12 cellular contexts compared by ENCODE assay signal in the genomic region with DNA sequence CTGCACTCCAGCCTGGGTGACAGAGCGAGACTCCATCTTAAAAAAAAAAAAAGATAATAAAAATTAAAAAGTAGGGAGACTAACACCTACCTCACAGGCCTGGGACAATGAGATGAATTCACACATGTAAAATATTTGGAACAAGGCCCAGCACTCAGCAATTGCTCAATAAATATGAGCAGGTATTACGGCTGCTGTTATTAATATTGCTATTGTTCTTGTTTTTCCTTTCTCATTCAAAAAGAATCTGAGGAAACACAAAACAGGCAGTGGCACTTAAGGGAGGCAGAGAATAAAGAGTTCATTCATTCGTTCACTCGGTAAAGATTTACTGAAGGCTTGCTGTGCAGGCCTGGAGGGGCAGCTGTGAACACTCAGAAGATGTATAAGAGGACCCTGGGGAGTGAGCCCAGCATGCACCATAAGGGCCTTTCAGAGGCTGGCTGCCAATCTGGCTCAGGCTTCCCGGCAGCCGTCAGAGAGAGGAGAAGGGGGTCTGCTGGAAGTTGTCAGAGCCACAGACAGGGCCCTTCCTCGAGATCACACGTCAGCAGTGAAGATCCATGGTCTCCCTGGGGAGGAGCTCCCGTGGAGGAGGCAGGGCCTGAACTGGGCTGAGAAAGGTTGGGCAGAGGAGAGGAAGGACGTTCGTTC. TPM values are rescaled to one million over a fixed set of nuclear protein-coding genes. Genes with fewer than 3 reads are reported as not detected.
DNase-seq lines count a peak whose midpoint lies in the region; TF ChIP-seq lines count a peak whose summit lies in the region.
"Had no signal": no experiment of that assay in that cellular context is flagged by ENCODE, and none has a peak within 500 bp of the region (broad histone marks: within the 10 kb centered on the region; RNA-seq: fewer than 3 reads in every experiment).

No MANE protein-coding gene starts in this region.

- TF ChIP-seq CTCF in cardiac fibroblast (IDR thresholded peaks at IDR 0.05; ENCODE audit: low read depth, low read length), result no peak
- no peak for TF ChIP-seq CTCF in progenitor cell of endocrine pancreas (IDR thresholded peaks at IDR 0.05; ENCODE audit: unreplicated experiment)
- no peak for TF ChIP-seq CTCF in osteocyte (IDR thresholded peaks at IDR 0.05)

- DNase-seq in NCI-H2107 treated with DMSO at 0.1 percent for 48 hours (lab: John Stamatoyannopoulos, UW; ENCODE audit: unreplicated experiment), result peak; percentile 64
- DNase-seq in NCI-H2107 (lab: John Stamatoyannopoulos, UW), result no peak
- DNase-seq in NCI-H1930 (lab: John Stamatoyannopoulos, UW), result peak; percentile 31 to 49
- peak; percentile 37 to 43 for DNase-seq in cardiac fibroblast (ENCODE audit: low read depth in 2 of 2)
- no peak for DNase-seq in progenitor cell of endocrine pancreas (ENCODE audit: low spot score, unreplicated experiment)
- no peak for DNase-seq in germinal center (ENCODE audit: low spot score)
- DNase-seq in NOMO-1 treated with DMSO at 0.1 percent for 48 hours (lab: John Stamatoyannopoulos, UW; ENCODE audit: unreplicated experiment), result no peak
- no peak for DNase-seq in osteocyte (ENCODE audit: extremely low spot score, unreplicated experiment)
- DNase-seq: activated CD8-positive, alpha-beta memory T cell treated with anti-CD3 and anti-CD28 coated beads, Interleukin-2, amount 50 U/mL, for 4 hours; effector memory CD8-positive, alpha-beta T cell; OCI-M1 had no signal

- no peaks in the 10 kb centered on the region for H3K36me3 Mint-ChIP-seq in progenitor cell of endocrine pancreas (ENCODE audit: insufficient read depth)
- no peaks in the 10 kb centered on the region for H3K36me3 Mint-ChIP-seq in osteocyte (ENCODE audit: unreplicated experiment)

- H3K4me3 Mint-ChIP-seq in progenitor cell of endocrine pancreas (ENCODE audit: low read depth) (no peak overlapping the region), osteocyte (ENCODE audit: unreplicated experiment) (no peak overlapping the region)
- H3K4me3 Mint-ChIP-seq: effector memory CD8-positive, alpha-beta T cell had no signal

- H3K27me3 Mint-ChIP-seq in progenitor cell of endocrine pancreas (peaks cover 8% of the 10 kb centered on the region), osteocyte (ENCODE audit: unreplicated experiment) (no peaks in the 10 kb centered on the region)
- H3K27me3 Mint-ChIP-seq: effector memory CD8-positive, alpha-beta T cell had no signal

- no peak overlapping the region for H3K4me3 ChIP-seq in cardiac fibroblast (replicated peaks in 1 of 2; ENCODE audit: low read depth in 2 of 2, low read length in 2 of 2)
- H3K4me3 ChIP-seq: thoracic aorta had no signal

- H3K9me3 Mint-ChIP-seq in progenitor cell of endocrine pancreas (ENCODE audit: low read depth) (peaks cover 3% of the 10 kb centered on the region), osteocyte (ENCODE audit: unreplicated experiment) (no peaks in the 10 kb centered on the region)
- H3K9me3 Mint-ChIP-seq: effector memory CD8-positive, alpha-beta T cell had no signal

- H3K4me1 Mint-ChIP-seq in progenitor cell of endocrine pancreas (ENCODE audit: low read depth) (peaks cover 17% of the 10 kb centered on the region), osteocyte (ENCODE audit: unreplicated experiment) (peaks cover 15% of the 10 kb centered on the region)

- H3K27ac Mint-ChIP-seq in progenitor cell of endocrine pancreas (peak overlapping the region; percentile 6), osteocyte (ENCODE audit: unreplicated experiment) (no peak overlapping the region)

RNA-seq across cellular contexts. Expression of a gene that starts 51.6 kb away (rescaled TPM):
- total RNA-seq in progenitor cell of endocrine pancreas (66.1 and 68.5 TPM in 2 replicates), osteocyte (40.5 and 41.1 TPM in 2 replicates)

Comparison
In these comparisons a context has a peak if more than half of its experiments do, and no peak if none do; other contexts are left out.
1. DNase-seq: peak in NCI-H2107 treated with DMSO at 0.1 percent for 48 hours (single experiment), NCI-H1930 (2 of 2) and cardiac fibroblast (2 of 2); none in NCI-H2107 (single experiment), progenitor cell of endocrine pancreas (single experiment), germinal center (single experiment), NOMO-1 treated with DMSO at 0.1 percent for 48 hours (single experiment) and osteocyte (single experiment).